20 cellular contexts compared by ENCODE assay signal in genomic region chr4:100420571-100420970, GRCh38.
DNase-seq lines count a peak whose midpoint lies in the region; ATAC-seq and TF ChIP-seq lines count a peak whose summit lies in the region.
"Had no signal": no experiment of that assay in that cellular context is flagged by ENCODE, and none has a peak within 500 bp of the region (broad histone marks: within the 10 kb centered on the region; RNA-seq: fewer than 3 reads in every experiment).

No MANE protein-coding gene starts in this region.

- H3K4me3 ChIP-seq in HCT116 (replicated peaks in 1 of 2; ENCODE audit: low read depth in 1 of 2, low read length in 2 of 2): no peak overlapping the region
- H3K4me3 ChIP-seq in SJCRH30: peak overlapping the region; percentile 49
- peak overlapping the region in 3 of 4 donors; percentile 39 to 59 (median 46) for H3K4me3 ChIP-seq in gastrocnemius medialis
- H3K4me3 ChIP-seq: BLaER1, colonic mucosa, GM12878, Peyer's patch, sigmoid colon had no signal

- in situ Hi-C loops in gastrocnemius medialis (cut with MboI; ENCODE audit: low sequenced_read_pairs in 4 of 4): loop anchor here in 2 of 4 donors (5.0 to 25.0 kb wide), 2 partner anchors 322 to 767 kb away; no protein-coding TSS in a partner anchor

- H2AFZ ChIP-seq in HCT116 (ENCODE audit: low read depth, low read length, poor library complexity, severe bottlenecking): peak overlapping the region; percentile 95

- CTCF ChIA-PET in HCT116 (lab: Charles Lee): interaction anchor here (0.7 to 1.3 kb wide), 2 partner anchors 318 to 324 kb away, joined by 3 read pairs; no protein-coding TSS in a partner anchor

- H3K27ac ChIP-seq in HCT116 (ENCODE audit: low read depth, low read length) (no peak overlapping the region), SJCRH30 (peak overlapping the region; percentile 83), epithelial cell of prostate (peak overlapping the region; percentile 63), gastrocnemius medialis (peak overlapping the region; percentile 38 to 84 (median 75))
- H3K27ac ChIP-seq: BLaER1, colonic mucosa, Peyer's patch, sigmoid colon had no signal

- H3K36me3 ChIP-seq in HCT116 (ENCODE audit: control insufficient read depth in 1 of 2, insufficient read depth in 2 of 2, low read length in 2 of 2) (no peaks in the 10 kb centered on the region), SJCRH30 (no peaks in the 10 kb centered on the region), gastrocnemius medialis (no peaks in the 10 kb centered on the region)
- H3K36me3 ChIP-seq: BLaER1, colonic mucosa, Peyer's patch, sigmoid colon had no signal

- H3K4me1 ChIP-seq in HCT116 (ENCODE audit: control insufficient read depth in 1 of 2, insufficient read depth in 2 of 2, low read length in 2 of 2) (peaks cover 4 to 5% of the 10 kb centered on the region in 2 experiments; a peak in 2 of 4 replicates), SJCRH30 (peaks cover 21% of the 10 kb centered on the region), gastrocnemius medialis (peaks cover 9 to 36% of the 10 kb centered on the region in 2 donors)
- H3K4me1 ChIP-seq: colonic mucosa, Peyer's patch, sigmoid colon had no signal

- BruUV-seq in HCT116 (replicated peaks; lab: Mats Ljungman, UMichigan): no TSS peak

- H3K9me3 ChIP-seq in HCT116 (ENCODE audit: control insufficient read depth in 1 of 2, insufficient read depth in 1 of 2, low read depth in 1 of 2, low read length in 2 of 2) (no peaks in the 10 kb centered on the region), SJCRH30 (replicated peaks) (no peaks in the 10 kb centered on the region), gastrocnemius medialis (no peaks in the 10 kb centered on the region)
- H3K9me3 ChIP-seq: BLaER1, colonic mucosa, Peyer's patch, sigmoid colon had no signal

- ATAC-seq in HCT116: no peak
- peak; percentile 63 to 67 for ATAC-seq in gastrocnemius medialis
- ATAC-seq in activated CD4-positive, CD25-positive, alpha-beta regulatory T cell treated with anti-CD3 and anti-CD28 coated beads, Interleukin-2, amount 50 U/mL, for 24 hours: no peak
- ATAC-seq: GM12878, left ventricle myocardium superior had no signal

- TF ChIP-seq CTCF in HCT116 (IDR thresholded peaks at IDR 0.05 in 2 of 3, conservative IDR thresholded peaks at IDR 0.05 in 1 of 3; ENCODE audit: borderline replicate concordance in 1 of 3, insufficient read depth in 1 of 3, low read depth in 2 of 3, low read length in 2 of 3): no peak
- TF ChIP-seq CTCF in gastrocnemius medialis (IDR thresholded peaks at IDR 0.05 in 4 of 5, conservative IDR thresholded peaks at IDR 0.05 in 1 of 5): no peak

- H3K79me2 ChIP-seq in HCT116 (ENCODE audit: insufficient read depth, low read length): no peaks in the 10 kb centered on the region

- H3K9ac ChIP-seq in HCT116 (ENCODE audit: low read length): no peak overlapping the region
- H3K9ac ChIP-seq: BLaER1 had no signal

- H4K20me1 ChIP-seq in HCT116 (ENCODE audit: insufficient read depth): no peaks in the 10 kb centered on the region
- H4K20me1 ChIP-seq: BLaER1 had no signal

- POLR2A ChIA-PET in HCT116 (lab: Charles Lee): no interaction called here

- TF ChIP-seq POLR2A in HCT116 (IDR thresholded peaks at IDR 0.05; ENCODE audit: borderline replicate concordance, extremely low read depth, insufficient read depth, insufficient read length) (no peak), gastrocnemius medialis (IDR thresholded peaks at IDR 0.05) (no peak)

- DNase-seq in HCT116 (ENCODE audit: low read depth, low spot score) (no peak), SJCRH30 (peak; percentile 12 to 46), epithelial cell of prostate (ENCODE audit: low read depth, low spot score) (no peak), gastrocnemius medialis (no peak), NCI-H526 (lab: John Stamatoyannopoulos, UW) (no peak)
- no peak for DNase-seq in activated T-cell treated with anti-CD3 and anti-CD28 coated beads, Interleukin-2, amount 50 U/mL, for 48 hours
- DNase-seq: activated naive CD4-positive, alpha-beta T cell treated with anti-CD3 and anti-CD28 coated beads, Interleukin-2, amount 50 U/mL, for 16 hours; activated T-cell treated with anti-CD3 and anti-CD28 coated beads, Interleukin-2, amount 50 U/mL, for 1 hour; colonic mucosa; GDM1; left ventricle myocardium superior; NCI-H1436 treated with DMSO at 0.1 percent for 48 hours; NCI-H2171 treated with DMSO at 0.1 percent for 48 hours; occipital lobe; Peyer's patch; sigmoid colon; stimulated activated CD4-positive, alpha-beta T cell treated with anti-CD3 and anti-CD28 coated beads, Interleukin-4, amount 100 ng/mL, for 4 hours had no signal

- intact Hi-C loops in HCT116 (cut with micrococcal nuclease) (loop anchor here (2.0 to 10.0 kb wide), 5 partner anchors 318 to 1842 kb away; no protein-coding TSS in a partner anchor), gastrocnemius medialis (cut with DNase I; ENCODE audit: low total_unique reads) (loop anchor here (5.0 kb wide), 1 partner anchor 317 kb away; no protein-coding TSS in a partner anchor)

- no peaks in the 10 kb centered on the region for H3K27me3 ChIP-seq in HCT116 (ENCODE audit: insufficient read depth, low read length)
- H3K27me3 ChIP-seq in SJCRH30: no peaks in the 10 kb centered on the region
- no peaks in the 10 kb centered on the region for H3K27me3 ChIP-seq in gastrocnemius medialis
- H3K27me3 ChIP-seq: BLaER1, colonic mucosa, Peyer's patch, sigmoid colon had no signal

- no peak for TF ChIP-seq RAD21 in HCT116 (IDR thresholded peaks at IDR 0.05; ENCODE audit: low read depth)

- RAD21 ChIA-PET in HCT116 (lab: Charles Lee; ENCODE audit: low non-redundant PET in 1 of 2, low total read pairs in 2 of 2, uncharacterized antibody in 2 of 2, unreplicated experiment in 2 of 2): interaction anchor here in 1 of 2 experiments (0.7 kb wide), 1 partner anchor 1303 kb away, joined by 3 read pairs; no protein-coding TSS in a partner anchor

- H3K4me2 ChIP-seq in HCT116 (ENCODE audit: low read length): no peak overlapping the region
- H3K4me2 ChIP-seq: BLaER1 had no signal

- no peaks in the 10 kb centered on the region; the same call in 1 of the 2 replicates for H3K9me2 ChIP-seq in HCT116 (ENCODE audit: insufficient read depth)

TF ChIP-seq in HCT116, 20 proteins besides CTCF, POLR2A, EP300 and RAD21:
- no peak for TF ChIP-seq REST (IDR thresholded peaks at IDR 0.05; ENCODE audit: low read depth)
- TF ChIP-seq EZH2 (IDR thresholded peaks at IDR 0.05): no peak
- no peak for TF ChIP-seq EZH2phosphoT487 (IDR thresholded peaks at IDR 0.05; ENCODE audit: borderline replicate concordance)
- no peak for TF ChIP-seq ZNF274 (IDR thresholded peaks at IDR 0.05; ENCODE audit: low read depth, low read length)
- TF ChIP-seq TCF7L2 (IDR thresholded peaks at IDR 0.05; ENCODE audit: borderline replicate concordance, extremely low read depth, insufficient read depth, insufficient read length): no peak
- no peak for TF ChIP-seq MAX (IDR thresholded peaks at IDR 0.05)
- no peak for TF ChIP-seq ZBTB33 (IDR thresholded peaks at IDR 0.05; ENCODE audit: extremely low read depth, insufficient replicate concordance, low read length)
- TF ChIP-seq YY1 (IDR thresholded peaks at IDR 0.05; ENCODE audit: extremely low read depth, insufficient replicate concordance, low read depth, low read length): no peak
- TF ChIP-seq SIN3A (IDR thresholded peaks at IDR 0.05; ENCODE audit: low read depth): no peak
- TF ChIP-seq FOSL1 (IDR thresholded peaks at IDR 0.05; ENCODE audit: low read depth): no peak
- TF ChIP-seq ZFX (IDR thresholded peaks at IDR 0.05): no peak
- TF ChIP-seq ELF1 (IDR thresholded peaks at IDR 0.05; ENCODE audit: borderline replicate concordance, low read depth): no peak
- TF ChIP-seq JUND (IDR thresholded peaks at IDR 0.05): no peak

Comparison
In these comparisons a context has a peak if more than half of its experiments do, and no peak if none do; other contexts are left out.
1. ATAC-seq: peak in gastrocnemius medialis (2 of 2); none in HCT116 (single experiment) and activated CD4-positive, CD25-positive, alpha-beta regulatory T cell treated with anti-CD3 and anti-CD28 coated beads, Interleukin-2, amount 50 U/mL, for 24 hours (0 of 2).
2. DNase-seq: peak in SJCRH30 (2 of 2); none in HCT116 (single experiment), epithelial cell of prostate (single experiment), gastrocnemius medialis (0 of 2), NCI-H526 (0 of 2) and activated T-cell treated with anti-CD3 and anti-CD28 coated beads, Interleukin-2, amount 50 U/mL, for 48 hours (0 of 2).
3. H3K4me3 ChIP-seq: peak in SJCRH30 (single experiment) and gastrocnemius medialis (3 of 4); none in HCT116 (0 of 2).